Comparison of ENCODE assay signal across 1 cellular context in the genomic region with DNA sequence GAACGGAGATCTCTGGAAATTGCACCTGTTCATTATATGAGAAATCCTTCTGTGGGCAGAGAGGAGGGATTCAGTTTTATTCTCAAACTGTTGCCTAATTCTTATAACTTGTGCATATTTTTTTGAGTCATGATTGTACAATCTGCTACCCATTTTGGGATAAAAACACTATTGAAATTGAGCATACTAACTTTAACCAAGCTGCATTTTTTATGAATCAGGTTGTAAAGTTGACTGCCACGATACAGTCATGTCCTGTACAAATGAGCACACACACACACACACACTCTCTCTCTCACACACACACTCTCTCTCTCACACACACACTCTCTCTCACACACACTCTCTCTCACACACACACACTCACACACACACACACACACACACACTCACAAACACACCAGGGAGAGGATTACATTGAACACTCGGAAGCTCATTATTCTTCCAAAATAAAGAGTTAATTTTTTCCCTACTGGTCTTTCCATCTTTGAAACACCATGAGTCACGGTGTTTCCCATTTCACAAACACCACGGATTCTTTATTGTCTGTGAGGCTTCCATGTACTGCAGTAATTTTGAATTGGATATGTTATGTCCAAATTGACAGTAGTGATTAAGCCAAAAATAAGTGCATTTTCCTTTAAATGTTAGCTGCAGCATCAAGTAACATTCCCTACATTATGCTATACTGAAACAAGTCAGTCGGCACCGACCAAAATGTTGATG.
TF ChIP-seq lines count a peak whose summit lies in the region.

No MANE protein-coding gene starts in this region.

TF ChIP-seq in IMR-90, 13 proteins besides CTCF, POLR2A, EP300 and RAD21:
- TF ChIP-seq BHLHE40 (IDR thresholded peaks at IDR 0.05; ENCODE audit: low read depth, low read length), result no peak
- TF ChIP-seq MXI1 (IDR thresholded peaks at IDR 0.05; ENCODE audit: borderline replicate concordance, low read depth, low read length), result no peak
- no peak for TF ChIP-seq MAFK (IDR thresholded peaks at IDR 0.05; ENCODE audit: low read depth, low read length)
- TF ChIP-seq, protein P1, sequence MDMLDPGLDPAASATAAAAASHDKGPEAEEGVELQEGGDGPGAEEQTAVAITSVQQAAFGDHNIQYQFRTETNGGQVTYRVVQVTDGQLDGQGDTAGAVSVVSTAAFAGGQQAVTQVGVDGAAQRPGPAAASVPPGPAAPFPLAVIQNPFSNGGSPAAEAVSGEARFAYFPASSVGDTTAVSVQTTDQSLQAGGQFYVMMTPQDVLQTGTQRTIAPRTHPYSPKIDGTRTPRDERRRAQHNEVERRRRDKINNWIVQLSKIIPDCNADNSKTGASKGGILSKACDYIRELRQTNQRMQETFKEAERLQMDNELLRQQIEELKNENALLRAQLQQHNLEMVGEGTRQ (IDR thresholded peaks at IDR 0.05; ENCODE audit: low read depth, low read length), result no peak
- TF ChIP-seq CHD1 (IDR thresholded peaks at IDR 0.05; ENCODE audit: low read depth, low read length), result no peak
- no peak for TF ChIP-seq MAZ (IDR thresholded peaks at IDR 0.05; ENCODE audit: borderline replicate concordance, low read depth, low read length)
- no peak for TF ChIP-seq RCOR1 (IDR thresholded peaks at IDR 0.05; ENCODE audit: insufficient replicate concordance, low read length)
- no peak for TF ChIP-seq FOS (IDR thresholded peaks at IDR 0.05; ENCODE audit: low read depth, low read length)
- no peak for TF ChIP-seq RFX5 (IDR thresholded peaks at IDR 0.05; ENCODE audit: low read depth, low read length)
- TF ChIP-seq, protein P2, sequence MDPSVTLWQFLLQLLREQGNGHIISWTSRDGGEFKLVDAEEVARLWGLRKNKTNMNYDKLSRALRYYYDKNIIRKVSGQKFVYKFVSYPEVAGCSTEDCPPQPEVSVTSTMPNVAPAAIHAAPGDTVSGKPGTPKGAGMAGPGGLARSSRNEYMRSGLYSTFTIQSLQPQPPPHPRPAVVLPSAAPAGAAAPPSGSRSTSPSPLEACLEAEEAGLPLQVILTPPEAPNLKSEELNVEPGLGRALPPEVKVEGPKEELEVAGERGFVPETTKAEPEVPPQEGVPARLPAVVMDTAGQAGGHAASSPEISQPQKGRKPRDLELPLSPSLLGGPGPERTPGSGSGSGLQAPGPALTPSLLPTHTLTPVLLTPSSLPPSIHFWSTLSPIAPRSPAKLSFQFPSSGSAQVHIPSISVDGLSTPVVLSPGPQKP (IDR thresholded peaks at IDR 0.05; ENCODE audit: borderline replicate concordance, low read depth, low read length), result no peak
- TF ChIP-seq CEBPB (IDR thresholded peaks at IDR 0.05; ENCODE audit: low read depth, low read length), result no peak
